Comparison of ENCODE assay signal across 8 cellular contexts in genomic region chr1:11059990-11060948, GRCh38. TPM values are rescaled to one million over a fixed set of nuclear protein-coding genes. Genes with fewer than 3 reads are reported as not detected.
DNase-seq lines count a peak whose midpoint lies in the region; ATAC-seq lines count a peak whose summit lies in the region.

SRM (minus strand) TSS chr1:11060018; CDS start chr1:11059943, 75 bp downstream.

- H3K36me3 ChIP-seq in BLaER1 = peaks cover 66% of the 10 kb centered on the region

- no peaks in the 10 kb centered on the region for H3K9me3 ChIP-seq in BLaER1

- peak within 1 kb of the TSS; percentile 93 for H3K4me2 ChIP-seq in BLaER1

- peak; percentile 45 to 90 for DNase-seq in NCI-H526 (lab: John Stamatoyannopoulos, UW)
- DNase-seq in activated CD4-positive, alpha-beta T cell treated with anti-CD3 and anti-CD28 coated beads, Interleukin-2, amount 50 U/mL, for 1 hour = peak; percentile 87
- DNase-seq in cortex of kidney (lab: John Stamatoyannopoulos, UW) = peak; percentile 43
- peak; percentile 94 for DNase-seq in left lobe of liver (ENCODE audit: low spot score)
- DNase-seq in stimulated activated CD4-positive, alpha-beta T cell treated with anti-CD3 and anti-CD28 coated beads, Interleukin-2, amount 100 ng/mL, for 24 hours = peak; percentile 91 to 94

- ATAC-seq in GM19324 (IDR thresholded peaks at IDR 0.05; ENCODE audit: low FRiP score, unreplicated experiment) (peak; percentile 92), HG03460 (IDR thresholded peaks at IDR 0.05; ENCODE audit: unreplicated experiment) (peak; percentile 81), left lobe of liver (peak; percentile 95)

- peaks cover 18% of the 10 kb centered on the region for H4K20me1 ChIP-seq in BLaER1

- no peaks in the 10 kb centered on the region for H3K27me3 ChIP-seq in BLaER1

- peak within 1 kb of the TSS; percentile 96 for H3K27ac ChIP-seq in BLaER1

- H3K9ac ChIP-seq in BLaER1 = peak within 1 kb of the TSS; percentile 97

- peak within 1 kb of the TSS; percentile 100 for H3K4me3 ChIP-seq in BLaER1

- H3K4me1 ChIP-seq in BLaER1 = peaks cover 29% of the 10 kb centered on the region

RNA-seq across cellular contexts. Expression of gene SRM, which starts in this region (rescaled TPM):
- 28.5 TPM for total RNA-seq in left lobe of liver

Comparison
In these comparisons a context has a peak if more than half of its experiments do, and no peak if none do; other contexts are left out.
1. Peak in every context shown above with its lines: DNase-seq, ATAC-seq, H3K4me3 ChIP-seq and H3K27ac ChIP-seq.
2. DNase-seq: peak in every context shown above with its lines; median percentile 94 in left lobe of liver; 92 in stimulated activated CD4-positive, alpha-beta T cell treated with anti-CD3 and anti-CD28 coated beads, Interleukin-2, amount 100 ng/mL, for 24 hours; 87 in activated CD4-positive, alpha-beta T cell treated with anti-CD3 and anti-CD28 coated beads, Interleukin-2, amount 50 U/mL, for 1 hour; 68 in NCI-H526; 43 in cortex of kidney.